In the genomic region with DNA sequence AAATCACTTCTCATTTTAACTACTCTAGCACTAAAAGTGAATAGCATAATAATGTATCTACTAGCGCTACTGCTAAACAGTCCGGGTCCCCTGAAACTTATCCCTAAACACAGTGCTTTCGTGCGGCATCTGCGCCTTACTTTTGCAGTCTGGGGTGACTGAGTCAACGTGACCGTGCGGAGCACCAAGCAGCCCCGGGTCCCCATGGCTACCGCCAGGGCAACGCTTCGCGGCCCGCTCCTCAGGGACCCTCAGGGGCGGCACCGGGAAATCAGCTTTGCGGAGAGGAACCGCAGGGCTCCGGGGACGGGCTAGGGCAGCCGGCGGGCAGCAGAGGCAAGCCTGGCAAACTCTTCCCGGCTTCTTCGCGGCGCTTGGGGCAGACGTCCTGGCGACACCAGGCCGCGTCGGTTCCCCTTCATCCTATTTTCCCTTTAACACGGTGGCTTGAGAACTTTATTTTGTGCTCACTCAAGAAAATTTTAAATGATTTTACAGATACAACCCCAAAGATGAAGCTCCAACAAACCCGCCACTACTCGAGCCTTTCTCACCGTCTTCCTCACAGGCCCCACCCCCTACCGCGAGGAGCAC, we compare ENCODE assay signal across 8 cellular contexts. TPM values are rescaled to one million over a fixed set of nuclear protein-coding genes. Genes with fewer than 3 reads are reported as not detected.
A peak's percentile ranks its signal among the peaks of the same experiment; 100 is the strongest.
DNase-seq lines count a peak whose midpoint lies in the region; ATAC-seq and TF ChIP-seq lines count a peak whose summit lies in the region.

No MANE protein-coding gene starts in this region.

- H3K36me3 ChIP-seq in ACC112 (ENCODE audit: insufficient read depth, low read length) (no peaks in the 10 kb centered on the region), fibroblast of lung (ENCODE audit: control insufficient read depth, insufficient read depth, low read length) (no peaks in the 10 kb centered on the region), stomach smooth muscle (ENCODE audit: control insufficient read depth in 2 of 2, insufficient read depth in 2 of 2, low read length in 2 of 2) (no peaks in the 10 kb centered on the region)

- H3K27ac ChIP-seq in ACC112 (ENCODE audit: low read depth, low read length): peak overlapping the region; percentile 85
- H3K27ac ChIP-seq in fibroblast of lung (ENCODE audit: insufficient read depth, low read length): peak overlapping the region; percentile 96
- peak overlapping the region; percentile 94 for H3K27ac ChIP-seq in stomach smooth muscle (ENCODE audit: low read length)

- H3K4me1 Mint-ChIP-seq in activated T-helper 1 cell treated with anti-CD3 and anti-CD28 coated beads, Interleukin-12 subunit alpha, Interleukin-12 subunit beta, Interleukin-2, Interleukin-4 antibody, amounts not matched to agents 30 ng/mL and 10 ng/mL and 1 ng/mL, durations not matched to agents 14 hours and 24 hours and 36 hours (ENCODE audit: low read depth): peaks cover 18% of the 10 kb centered on the region
- peaks cover 12% of the 10 kb centered on the region for H3K4me1 Mint-ChIP-seq in nephron

- peaks cover 35% of the 10 kb centered on the region for H3K79me2 ChIP-seq in ACC112 (ENCODE audit: control insufficient read depth, insufficient read depth, low read length, unreplicated experiment)
- H3K79me2 ChIP-seq in fibroblast of lung (ENCODE audit: control insufficient read depth, insufficient read depth, low read length): peaks cover 36% of the 10 kb centered on the region

- peak overlapping the region; percentile 93 for H3K27ac Mint-ChIP-seq in activated T-helper 1 cell treated with anti-CD3 and anti-CD28 coated beads, Interleukin-12 subunit alpha, Interleukin-12 subunit beta, Interleukin-2, Interleukin-4 antibody, amounts not matched to agents 30 ng/mL and 10 ng/mL and 1 ng/mL, durations not matched to agents 14 hours and 24 hours and 36 hours
- peak overlapping the region; percentile 100 for H3K27ac Mint-ChIP-seq in nephron

- DNase-seq in NOMO-1 treated with dmso at 0.1 percent for 144 hours (lab: John Stamatoyannopoulos, UW; ENCODE audit: unreplicated experiment) (peak; percentile 77), fibroblast of lung (ENCODE audit: low read depth in 2 of 2) (peak; percentile 47 to 54)
- peak; percentile 32 for DNase-seq in activated T-helper 1 cell treated with anti-CD3 and anti-CD28 coated beads, Interleukin-12 subunit alpha, Interleukin-12 subunit beta, Interleukin-2, Interleukin-4 antibody, amounts not matched to agents 30 ng/mL and 10 ng/mL and 1 ng/mL, durations not matched to agents 14 hours and 24 hours and 36 hours (ENCODE audit: low spot score)

- H3K9ac ChIP-seq in fibroblast of lung (ENCODE audit: insufficient read depth, low read length): peak overlapping the region; percentile 94
- H3K9ac ChIP-seq in stomach smooth muscle (ENCODE audit: low read length in 2 of 2): peak overlapping the region; percentile 85 to 93

- peak; percentile 24 for ATAC-seq in GM18867 (IDR thresholded peaks at IDR 0.05; ENCODE audit: unreplicated experiment)
- peak; percentile 8 for ATAC-seq in HG03097 (IDR thresholded peaks at IDR 0.05; ENCODE audit: low FRiP score, unreplicated experiment)

- intact Hi-C loops in activated T-helper 1 cell treated with anti-CD3 and anti-CD28 coated beads, Interleukin-12 subunit alpha, Interleukin-12 subunit beta, Interleukin-2, Interleukin-4 antibody, amounts not matched to agents 30 ng/mL and 10 ng/mL and 1 ng/mL, durations not matched to agents 14 hours and 24 hours and 36 hours (cut with micrococcal nuclease): loop anchor here (1.0 to 5.0 kb wide), 12 partner anchors 20 to 1944 kb away; a partner anchor contains a TSS

- peaks cover 12% of the 10 kb centered on the region for H3K4me1 ChIP-seq in ACC112 (ENCODE audit: control insufficient read depth, insufficient read depth, low read length, unreplicated experiment)
- H3K4me1 ChIP-seq in fibroblast of lung (ENCODE audit: control insufficient read depth, extremely low read depth, insufficient read depth, low read length): no peaks in the 10 kb centered on the region
- H3K4me1 ChIP-seq in stomach smooth muscle (ENCODE audit: control insufficient read depth, insufficient read depth, low read length): peaks cover 2% of the 10 kb centered on the region

- peaks cover 32% of the 10 kb centered on the region for H3K27me3 Mint-ChIP-seq in activated T-helper 1 cell treated with anti-CD3 and anti-CD28 coated beads, Interleukin-12 subunit alpha, Interleukin-12 subunit beta, Interleukin-2, Interleukin-4 antibody, amounts not matched to agents 30 ng/mL and 10 ng/mL and 1 ng/mL, durations not matched to agents 14 hours and 24 hours and 36 hours (ENCODE audit: insufficient read depth)
- no peaks in the 10 kb centered on the region for H3K27me3 Mint-ChIP-seq in nephron (ENCODE audit: low read depth)

- peak overlapping the region; percentile 88 for H3K4me3 Mint-ChIP-seq in activated T-helper 1 cell treated with anti-CD3 and anti-CD28 coated beads, Interleukin-12 subunit alpha, Interleukin-12 subunit beta, Interleukin-2, Interleukin-4 antibody, amounts not matched to agents 30 ng/mL and 10 ng/mL and 1 ng/mL, durations not matched to agents 14 hours and 24 hours and 36 hours
- peak overlapping the region; percentile 91 to 98 (median 96) for H3K4me3 Mint-ChIP-seq in nephron

- H4K20me1 ChIP-seq in fibroblast of lung (ENCODE audit: control insufficient read depth, extremely low read depth, insufficient read depth, low read length): no peaks in the 10 kb centered on the region

- H3K9me3 Mint-ChIP-seq in activated T-helper 1 cell treated with anti-CD3 and anti-CD28 coated beads, Interleukin-12 subunit alpha, Interleukin-12 subunit beta, Interleukin-2, Interleukin-4 antibody, amounts not matched to agents 30 ng/mL and 10 ng/mL and 1 ng/mL, durations not matched to agents 14 hours and 24 hours and 36 hours: no peaks in the 10 kb centered on the region
- no peaks in the 10 kb centered on the region for H3K9me3 Mint-ChIP-seq in nephron

- H3K4me3 ChIP-seq in ACC112 (ENCODE audit: low read depth, low read length) (peak overlapping the region; percentile 95), fibroblast of lung (replicated peaks in 1 of 4; ENCODE audit: control extremely low read depth in 1 of 4, insufficient read depth in 1 of 4, low read depth in 3 of 4, low read length in 4 of 4) (peak overlapping the region; percentile 64 to 92 (median 84)), stomach smooth muscle (ENCODE audit: low read length in 2 of 2) (peak overlapping the region; percentile 88 to 95)

- H3K36me3 Mint-ChIP-seq in activated T-helper 1 cell treated with anti-CD3 and anti-CD28 coated beads, Interleukin-12 subunit alpha, Interleukin-12 subunit beta, Interleukin-2, Interleukin-4 antibody, amounts not matched to agents 30 ng/mL and 10 ng/mL and 1 ng/mL, durations not matched to agents 14 hours and 24 hours and 36 hours (ENCODE audit: low read depth): no peaks in the 10 kb centered on the region
- H3K36me3 Mint-ChIP-seq in nephron (ENCODE audit: low read depth): no peaks in the 10 kb centered on the region

- H2AFZ ChIP-seq in ACC112 (ENCODE audit: low read length, unreplicated experiment) (peak overlapping the region; percentile 52), fibroblast of lung (ENCODE audit: low read length) (peak overlapping the region; percentile 82)

- TF ChIP-seq CTCF in fibroblast of lung (conservative IDR thresholded peaks at IDR 0.05 in 1 of 2, IDR thresholded peaks at IDR 0.05 in 1 of 2; ENCODE audit: low read depth in 1 of 2, low read length in 2 of 2) (no peak), nephron (IDR thresholded peaks at IDR 0.05; ENCODE audit: unreplicated experiment in 3 of 3) (peak in 2 of 3 experiments; percentile 4 to 23)

- H3K4me2 ChIP-seq in fibroblast of lung (ENCODE audit: extremely low read depth, insufficient read depth, low read length): peak overlapping the region; percentile 95

- H3K27me3 ChIP-seq in ACC112 (ENCODE audit: insufficient read depth, low read length) (no peaks in the 10 kb centered on the region), fibroblast of lung (ENCODE audit: control insufficient read depth, insufficient read depth, low read length) (no peaks in the 10 kb centered on the region), stomach smooth muscle (ENCODE audit: control insufficient read depth in 1 of 2, insufficient read depth in 2 of 2, low read length in 2 of 2) (no peaks in the 10 kb centered on the region)

- no peaks in the 10 kb centered on the region for H3K9me3 ChIP-seq in fibroblast of lung (ENCODE audit: control insufficient read depth, insufficient read depth, low read depth, low read length)
- H3K9me3 ChIP-seq in stomach smooth muscle (ENCODE audit: control insufficient read depth in 2 of 2, low read length in 2 of 2): no peaks in the 10 kb centered on the region

RNA-seq across cellular contexts. Expression of a gene that starts 0.8 kb away (rescaled TPM):
- total RNA-seq in activated T-helper 1 cell treated with anti-CD3 and anti-CD28 coated beads, Interleukin-12 subunit alpha, Interleukin-12 subunit beta, Interleukin-2, Interleukin-4 antibody, amounts not matched to agents 30 ng/mL and 10 ng/mL and 1 ng/mL, durations not matched to agents 14 hours and 24 hours and 36 hours: 16.9 and 17.7 TPM in 2 replicates
- 67.5 and 96.1 TPM in 2 replicates for total RNA-seq in fibroblast of lung
- polyA plus RNA-seq in fibroblast of lung: 25.9 and 26.4 TPM in 2 replicates
- 13.3 and 15.4 TPM in 2 replicates for polyA plus RNA-seq in fibroblast of lung (2012)
- polyA minus RNA-seq in fibroblast of lung (ENCODE audit: low replicate concordance): 19.4 and 28.9 TPM in 2 replicates

Comparison
In these comparisons a context has a peak if more than half of its experiments do, and no peak if none do; other contexts are left out.
1. Peak in every context shown above with its lines: DNase-seq, ATAC-seq, H3K4me3 ChIP-seq and H3K27ac ChIP-seq.
2. CTCF ChIP-seq: peak in nephron (2 of 3); none in fibroblast of lung (0 of 2).